Comparison of ENCODE assay signal across 9 cellular contexts in genomic region chr1:211735208-211736170, GRCh38.
DNase-seq lines count a peak whose midpoint lies in the region; ATAC-seq and TF ChIP-seq lines count a peak whose summit lies in the region.
"Had no signal": no experiment of that assay in that cellular context is flagged by ENCODE, and none has a peak within 500 bp of the region (broad histone marks: within the 10 kb centered on the region; RNA-seq: fewer than 3 reads in every experiment).

No MANE protein-coding gene starts in this region.

- TF ChIP-seq CTCF in Peyer's patch (IDR thresholded peaks at IDR 0.05) = no peak

- H3K36me3 Mint-ChIP-seq in stimulated activated naive B cell treated with anti-CD40 and anti-IgM and Interleukin-4, amounts not matched to agents 10 μg/mL and 1 μg/mL and 100 μg/mL, for 72 hours = no peaks in the 10 kb centered on the region
- no peaks in the 10 kb centered on the region for H3K36me3 Mint-ChIP-seq in activated naive CD4-positive, alpha-beta T cell treated with anti-CD3 and anti-CD28 coated beads, Interleukin-2, amount 50 U/mL, for 72 hours

- whole genome bisulfite sequencing in GM23248 (ENCODE audit: low coverage in 1 of 2, low lambda C conversion rate in 2 of 2, missing lambda C conversion rate in 2 of 2), 2 experiments = 25 to 26% methylated on average over 21 to 22 of the region's 22 CpGs

- no peak overlapping the region for H3K27ac ChIP-seq in GM23248
- H3K27ac ChIP-seq in Peyer's patch = no peak overlapping the region

- H3K9me3 Mint-ChIP-seq in stimulated activated naive B cell treated with anti-CD40 and anti-IgM and Interleukin-4, amounts not matched to agents 10 μg/mL and 1 μg/mL and 100 μg/mL, for 72 hours = no peaks in the 10 kb centered on the region
- H3K9me3 Mint-ChIP-seq in activated naive CD4-positive, alpha-beta T cell treated with anti-CD3 and anti-CD28 coated beads, Interleukin-2, amount 50 U/mL, for 72 hours = no peaks in the 10 kb centered on the region

- no peaks in the 10 kb centered on the region for H3K9me2 ChIP-seq in GM23248 (ENCODE audit: insufficient read depth)

- H3K79me2 ChIP-seq in GM23248 (ENCODE audit: insufficient read depth) = no peaks in the 10 kb centered on the region

- H3K4me1 Mint-ChIP-seq in stimulated activated naive B cell treated with anti-CD40 and anti-IgM and Interleukin-4, amounts not matched to agents 10 μg/mL and 1 μg/mL and 100 μg/mL, for 72 hours = peaks cover 23 to 33% of the 10 kb centered on the region in 2 donors

- H3K27me3 ChIP-seq in GM23248 (replicated peaks; ENCODE audit: insufficient read depth) = no peaks in the 10 kb centered on the region
- no peaks in the 10 kb centered on the region for H3K27me3 ChIP-seq in Peyer's patch

- peaks cover 5% of the 10 kb centered on the region; the same call in 1 of the 2 replicates for H3F3A ChIP-seq in GM23248 (ENCODE audit: insufficient read depth)

- H3K9ac ChIP-seq in GM23248 = no peak overlapping the region

- H3K27ac Mint-ChIP-seq in stimulated activated naive B cell treated with anti-CD40 and anti-IgM and Interleukin-4, amounts not matched to agents 10 μg/mL and 1 μg/mL and 100 μg/mL, for 72 hours = no peak overlapping the region
- no peak overlapping the region for H3K27ac Mint-ChIP-seq in activated naive CD4-positive, alpha-beta T cell treated with anti-CD3 and anti-CD28 coated beads, Interleukin-2, amount 50 U/mL, for 72 hours

- H3K36me3 ChIP-seq in GM23248 (ENCODE audit: low read depth) = no peaks in the 10 kb centered on the region
- no peaks in the 10 kb centered on the region for H3K36me3 ChIP-seq in Peyer's patch

- ATAC-seq in GM19463 (IDR thresholded peaks at IDR 0.05; ENCODE audit: unreplicated experiment) = no peak
- no peak for ATAC-seq in HG03521 (IDR thresholded peaks at IDR 0.05; ENCODE audit: unreplicated experiment)
- no peak for ATAC-seq in stimulated activated naive B cell treated with anti-CD40 and anti-IgM and Interleukin-4, amounts not matched to agents 10 μg/mL and 1 μg/mL and 100 μg/mL, for 72 hours (replicated peaks)
- ATAC-seq in activated naive CD4-positive, alpha-beta T cell treated with anti-CD3 and anti-CD28 coated beads, Interleukin-2, amount 50 U/mL, for 72 hours = no peak

- DNase-seq in GM23248 = peak; percentile 95
- peak in 2 of 3 donors; percentile 61 to 74 for DNase-seq in Peyer's patch
- peak; percentile 78 for DNase-seq in fibroblast of peridontal ligament (ENCODE audit: extremely low read depth)
- DNase-seq in renal cortical epithelial cell (ENCODE audit: low read depth) = peak; percentile 84
- DNase-seq in stimulated activated naive B cell treated with anti-CD40 and anti-IgM and Interleukin-4, amounts not matched to agents 10 μg/mL and 1 μg/mL and 100 μg/mL, for 72 hours = no peak
- no peak for DNase-seq in activated naive CD4-positive, alpha-beta T cell treated with anti-CD3 and anti-CD28 coated beads, Interleukin-2, amount 50 U/mL, for 72 hours (ENCODE audit: low spot score in 2 of 2)
- DNase-seq: activated T-cell treated with anti-CD3 and anti-CD28 coated beads, Interleukin-2, amount 50 U/mL, for 1 hour had no signal

- H3K4me2 ChIP-seq in GM23248 (ENCODE audit: unreplicated experiment) = peak overlapping the region; percentile 17

- in situ Hi-C loops in GM23248 (cut with MboI) = no loop called here

- H3K9me3 ChIP-seq in GM23248 (ENCODE audit: low read depth) = no peaks in the 10 kb centered on the region
- H3K9me3 ChIP-seq in Peyer's patch = no peaks in the 10 kb centered on the region

- peaks cover 12% of the 10 kb centered on the region for H3K4me1 ChIP-seq in GM23248 (ENCODE audit: insufficient read depth)
- peaks cover 0 to 12% (median 2%) of the 10 kb centered on the region in 4 donors for H3K4me1 ChIP-seq in Peyer's patch

- H4K20me1 ChIP-seq in GM23248 (ENCODE audit: insufficient read depth) = no peaks in the 10 kb centered on the region

- H3K4me3 ChIP-seq in GM23248 (0 out of 2 replicates have a peak overlapping the region, but pooled peaks have one; percentile 5), Peyer's patch (no peak overlapping the region)

- no peak overlapping the region for H3K4me3 Mint-ChIP-seq in stimulated activated naive B cell treated with anti-CD40 and anti-IgM and Interleukin-4, amounts not matched to agents 10 μg/mL and 1 μg/mL and 100 μg/mL, for 72 hours

- TF ChIP-seq POLR2A in Peyer's patch (IDR thresholded peaks at IDR 0.05) = no peak

- peaks cover 0 to 5% of the 10 kb centered on the region in 2 donors for H3K27me3 Mint-ChIP-seq in stimulated activated naive B cell treated with anti-CD40 and anti-IgM and Interleukin-4, amounts not matched to agents 10 μg/mL and 1 μg/mL and 100 μg/mL, for 72 hours

- 0 out of 2 replicates have a peak overlapping the region, but pooled peaks have one; percentile 26 for H2AFZ ChIP-seq in GM23248

Comparison
In these comparisons a context has a peak if more than half of its experiments do, and no peak if none do; other contexts are left out.
1. DNase-seq: peak in GM23248 (single experiment), Peyer's patch (2 of 3), fibroblast of peridontal ligament (single experiment) and renal cortical epithelial cell (single experiment); none in stimulated activated naive B cell treated with anti-CD40 and anti-IgM and Interleukin-4, amounts not matched to agents 10 μg/mL and 1 μg/mL and 100 μg/mL, for 72 hours (single experiment) and activated naive CD4-positive, alpha-beta T cell treated with anti-CD3 and anti-CD28 coated beads, Interleukin-2, amount 50 U/mL, for 72 hours (0 of 2).